Comparison of ENCODE assay signal across 1 cellular context in genomic region chr21:32727728-32728454, GRCh38.
TF ChIP-seq lines count a peak whose summit lies in the region.

Gene SYNJ1 (minus strand): TSS chr21:32728013. CDS start chr21:32726895, 1,118 bp downstream.

TF ChIP-seq in K562, 482 proteins besides CTCF, POLR2A, EP300 and RAD21 (continued from another document and continues in another):
- TF ChIP-seq ATF3 (IDR thresholded peaks at IDR 0.05): 0 out of 2 replicates have a peak, but pooled peaks have one; percentile 20
- TF ChIP-seq ATF3 (CRISPR knock-in tag; conservative IDR thresholded peaks at IDR 0.05): peak; percentile 90
- no peak for TF ChIP-seq ARNT (IDR thresholded peaks at IDR 0.05)
- TF ChIP-seq ZNF79 (CRISPR knock-in tag; IDR thresholded peaks at IDR 0.05; ENCODE audit: low read depth): no peak
- TF ChIP-seq MTA2 (IDR thresholded peaks at IDR 0.05; ENCODE audit: low read depth): no peak
- TF ChIP-seq SMAD4 (CRISPR knock-in tag; conservative IDR thresholded peaks at IDR 0.05): peak; percentile 88
- peak; percentile 32; the same call in 1 of the 2 replicates for TF ChIP-seq HBP1 (CRISPR knock-in tag; IDR thresholded peaks at IDR 0.05)
- TF ChIP-seq HDAC1 (IDR thresholded peaks at IDR 0.05): peak; percentile 87 to 99; a peak in 3 of 4 replicates
- peak; percentile 76; the same call in 1 of the 2 replicates for TF ChIP-seq RREB1 (CRISPR knock-in tag; IDR thresholded peaks at IDR 0.05)
- peak; percentile 92 for TF ChIP-seq ELF2 (CRISPR knock-in tag; IDR thresholded peaks at IDR 0.05)
- peak; percentile 84; the same call in 1 of the 2 replicates for TF ChIP-seq IRF1 (CRISPR knock-in tag; IDR thresholded peaks at IDR 0.05; ENCODE audit: borderline replicate concordance)
- TF ChIP-seq TOE1 (IDR thresholded peaks at IDR 0.05; ENCODE audit: borderline replicate concordance): peak; percentile 64
- 0 out of 2 replicates have a peak, but pooled peaks have one; percentile 88 for TF ChIP-seq TOE1 (CRISPR knock-in tag; IDR thresholded peaks at IDR 0.05; ENCODE audit: borderline replicate concordance, low read depth)
- TF ChIP-seq TAF7 (tag; IDR thresholded peaks at IDR 0.05): no peak
- peak; percentile 11; the same call in 1 of the 2 replicates for TF ChIP-seq ZBTB7A (IDR thresholded peaks at IDR 0.05; ENCODE audit: borderline replicate concordance, control insufficient read depth, low read depth, low read length)
- TF ChIP-seq ZSCAN32 (CRISPR knock-in tag; IDR thresholded peaks at IDR 0.05): no peak
- no peak for TF ChIP-seq CBFA2T2 (conservative IDR thresholded peaks at IDR 0.05)
- no peak for TF ChIP-seq PURB (CRISPR knock-in tag; IDR thresholded peaks at IDR 0.05; ENCODE audit: low read depth)
- TF ChIP-seq SAP30 (IDR thresholded peaks at IDR 0.05; ENCODE audit: borderline replicate concordance, insufficient read depth, low read depth, low read length, poor library complexity, severe bottlenecking): peak; percentile 98
- peak; percentile 76 for TF ChIP-seq VEZF1 (CRISPR knock-in tag; IDR thresholded peaks at IDR 0.05)
- no peak for TF ChIP-seq NBN (IDR thresholded peaks at IDR 0.05; ENCODE audit: low read depth)
- TF ChIP-seq TCF7 (IDR thresholded peaks at IDR 0.05; ENCODE audit: borderline replicate concordance): no peak
- TF ChIP-seq ZNF766 (CRISPR knock-in tag; conservative IDR thresholded peaks at IDR 0.05): no peak
- no peak for TF ChIP-seq CLOCK (CRISPR knock-in tag; IDR thresholded peaks at IDR 0.05; ENCODE audit: borderline replicate concordance)
- TF ChIP-seq PHF8 (IDR thresholded peaks at IDR 0.05; ENCODE audit: borderline replicate concordance, low read length): peak; percentile 91
- no peak for TF ChIP-seq TEAD2 (tag; IDR thresholded peaks at IDR 0.05)
- no peak for TF ChIP-seq ZNF23 (CRISPR knock-in tag; IDR thresholded peaks at IDR 0.05)
- no peak for TF ChIP-seq ZNF586 (CRISPR knock-in tag; conservative IDR thresholded peaks at IDR 0.05)
- TF ChIP-seq MCM5 (IDR thresholded peaks at IDR 0.05; ENCODE audit: low read depth): no peak
- no peak for TF ChIP-seq ILK (tag; IDR thresholded peaks at IDR 0.05; ENCODE audit: borderline replicate concordance, low read depth)
- no peak for TF ChIP-seq USF2 (CRISPR knock-in tag; IDR thresholded peaks at IDR 0.05)
- TF ChIP-seq STAT5A (IDR thresholded peaks at IDR 0.05; ENCODE audit: borderline replicate concordance, low read length): no peak
- TF ChIP-seq HSF4 (CRISPR knock-in tag; IDR thresholded peaks at IDR 0.05; ENCODE audit: borderline replicate concordance): 0 out of 2 replicates have a peak, but pooled peaks have one; percentile 49
- no peak for TF ChIP-seq CCAR2 (IDR thresholded peaks at IDR 0.05; ENCODE audit: low read depth, low read length)
- TF ChIP-seq ZNF174 (CRISPR knock-in tag; IDR thresholded peaks at IDR 0.05): no peak
- no peak for TF ChIP-seq GMEB1 (CRISPR knock-in tag; IDR thresholded peaks at IDR 0.05)
- TF ChIP-seq SMARCE1 (IDR thresholded peaks at IDR 0.05): 0 out of 2 replicates have a peak, but pooled peaks have one; percentile 57
- TF ChIP-seq AFF4 (CRISPR knock-in tag; IDR thresholded peaks at IDR 0.05): no peak
- TF ChIP-seq SNRNP70 (optimal IDR thresholded peaks at IDR 0.05; ENCODE audit: low read depth, low read length): no peak
- no peak for TF ChIP-seq SRSF1 (IDR thresholded peaks at IDR 0.05; ENCODE audit: low read depth, low read length)
- TF ChIP-seq TGIF2 (CRISPR knock-in tag; IDR thresholded peaks at IDR 0.05): 0 out of 2 replicates have a peak, but pooled peaks have one; percentile 79
- peak; percentile 64 for TF ChIP-seq HNRNPK (IDR thresholded peaks at IDR 0.05; ENCODE audit: low read depth, low read length, poor library complexity, severe bottlenecking)
